ENCODE assay signal across 8 cellular contexts in the genomic region with DNA sequence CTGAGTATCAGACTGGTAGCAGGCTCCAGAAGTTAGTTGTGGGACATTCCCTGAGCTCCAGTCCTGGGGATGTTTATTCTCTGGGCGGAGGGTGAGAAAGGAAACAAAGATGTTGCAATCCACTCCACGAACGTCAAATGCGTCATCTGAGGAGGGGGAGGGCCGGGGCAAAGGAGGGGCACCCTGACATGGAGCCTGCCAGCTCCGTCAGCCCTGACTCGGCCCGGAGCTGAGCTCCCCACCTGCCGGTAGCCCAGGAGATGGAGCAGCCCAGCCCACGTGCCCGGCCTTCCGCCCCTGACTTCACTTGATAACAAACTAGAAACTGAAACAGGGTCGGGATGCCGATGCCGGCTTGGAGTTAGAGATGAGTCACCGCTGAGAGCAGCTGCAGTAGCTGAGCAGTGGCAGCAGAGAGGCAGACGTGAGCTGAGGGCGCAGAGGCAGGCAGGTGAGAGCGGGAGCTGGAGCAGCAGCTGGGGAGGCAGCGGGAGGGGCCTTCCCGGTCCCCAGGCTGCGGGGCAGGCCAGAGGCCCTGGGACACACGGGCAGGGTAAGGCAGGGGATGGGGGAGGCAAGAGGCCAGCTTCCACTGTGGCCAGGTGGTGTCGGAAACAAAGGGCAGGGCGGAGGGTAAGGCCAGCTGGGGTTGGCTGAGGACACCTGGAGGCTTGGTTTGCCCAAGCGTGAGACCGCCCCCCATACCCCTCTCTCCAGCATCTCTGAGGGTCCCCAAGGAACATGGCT. TPM values are rescaled to one million over a fixed set of nuclear protein-coding genes. Genes with fewer than 3 reads are reported as not detected.
DNase-seq lines count a peak whose midpoint lies in the region; ATAC-seq and TF ChIP-seq lines count a peak whose summit lies in the region.

A gene (plus strand): TSS at position 391 of the 747 bp plus-strand sequence. CDS start 351 bp downstream, at position 742.

- H3K36me3 ChIP-seq in fibroblast of lung (ENCODE audit: control insufficient read depth, insufficient read depth, low read length), result no peaks in the 10 kb centered on the region

- intact Hi-C loops in activated T-helper 1 cell treated with anti-CD3 and anti-CD28 coated beads, Interleukin-12 subunit alpha, Interleukin-12 subunit beta, Interleukin-2, Interleukin-4 antibody, amounts not matched to agents 30 ng/mL and 10 ng/mL and 1 ng/mL, durations not matched to agents 14 hours and 24 hours and 36 hours (cut with micrococcal nuclease), result loop anchor here (1.0 kb wide), 1 partner anchor 171 kb away; a partner anchor contains a TSS

- H3K36me3 Mint-ChIP-seq in activated T-helper 1 cell treated with anti-CD3 and anti-CD28 coated beads, Interleukin-12 subunit alpha, Interleukin-12 subunit beta, Interleukin-2, Interleukin-4 antibody, amounts not matched to agents 30 ng/mL and 10 ng/mL and 1 ng/mL, durations not matched to agents 14 hours and 24 hours and 36 hours (ENCODE audit: low read depth), result peaks cover 33% of the 10 kb centered on the region
- H3K36me3 Mint-ChIP-seq in naive thymus-derived CD8-positive, alpha-beta T cell, result peaks cover 9 to 33% (median 13%) of the 10 kb centered on the region in 3 donors

- POLR2A ChIA-PET in naive thymus-derived CD8-positive, alpha-beta T cell (lab: Charles Lee), result interaction anchor here (0.6 to 1.7 kb wide), 3 partner anchors 172 to 274 kb away, joined by 3 to 12 read pairs (median 8); a partner anchor contains a TSS

- peak within 1 kb of the TSS; percentile 17 to 53 (median 40) for H3K4me3 ChIP-seq in fibroblast of lung (replicated peaks in 1 of 4; ENCODE audit: control extremely low read depth in 1 of 4, insufficient read depth in 1 of 4, low read depth in 3 of 4, low read length in 4 of 4)

- peak within 1 kb of the TSS; percentile 86 for H3K4me3 Mint-ChIP-seq in activated T-helper 1 cell treated with anti-CD3 and anti-CD28 coated beads, Interleukin-12 subunit alpha, Interleukin-12 subunit beta, Interleukin-2, Interleukin-4 antibody, amounts not matched to agents 30 ng/mL and 10 ng/mL and 1 ng/mL, durations not matched to agents 14 hours and 24 hours and 36 hours
- peak within 1 kb of the TSS; percentile 84 to 99 (median 94) for H3K4me3 Mint-ChIP-seq in naive thymus-derived CD8-positive, alpha-beta T cell

- H2AFZ ChIP-seq in fibroblast of lung (ENCODE audit: low read length), result no peak within 1 kb of the TSS

- peak; percentile 64 for ATAC-seq in GM21528 (IDR thresholded peaks at IDR 0.05; ENCODE audit: low FRiP score, unreplicated experiment)
- ATAC-seq in naive thymus-derived CD8-positive, alpha-beta T cell, result peak; percentile 81 to 82

- TF ChIP-seq CTCF in fibroblast of lung (conservative IDR thresholded peaks at IDR 0.05 in 1 of 2, IDR thresholded peaks at IDR 0.05 in 1 of 2; ENCODE audit: low read depth in 1 of 2, low read length in 2 of 2), result peak; percentile 31 to 52

- H3K9me3 Mint-ChIP-seq in activated T-helper 1 cell treated with anti-CD3 and anti-CD28 coated beads, Interleukin-12 subunit alpha, Interleukin-12 subunit beta, Interleukin-2, Interleukin-4 antibody, amounts not matched to agents 30 ng/mL and 10 ng/mL and 1 ng/mL, durations not matched to agents 14 hours and 24 hours and 36 hours, result no peaks in the 10 kb centered on the region
- no peaks in the 10 kb centered on the region for H3K9me3 Mint-ChIP-seq in naive thymus-derived CD8-positive, alpha-beta T cell

- H3K9me3 ChIP-seq in fibroblast of lung (ENCODE audit: control insufficient read depth, insufficient read depth, low read depth, low read length), result no peaks in the 10 kb centered on the region

- peaks cover 72% of the 10 kb centered on the region for H3K4me1 Mint-ChIP-seq in activated T-helper 1 cell treated with anti-CD3 and anti-CD28 coated beads, Interleukin-12 subunit alpha, Interleukin-12 subunit beta, Interleukin-2, Interleukin-4 antibody, amounts not matched to agents 30 ng/mL and 10 ng/mL and 1 ng/mL, durations not matched to agents 14 hours and 24 hours and 36 hours (ENCODE audit: low read depth)
- peaks cover 42 to 87% (median 75%) of the 10 kb centered on the region in 4 donors for H3K4me1 Mint-ChIP-seq in naive thymus-derived CD8-positive, alpha-beta T cell

- no peaks in the 10 kb centered on the region for H3K79me2 ChIP-seq in fibroblast of lung (ENCODE audit: control insufficient read depth, insufficient read depth, low read length)

- H3K4me2 ChIP-seq in fibroblast of lung (ENCODE audit: extremely low read depth, insufficient read depth, low read length), result peak within 1 kb of the TSS; percentile 53

- H4K20me1 ChIP-seq in fibroblast of lung (ENCODE audit: control insufficient read depth, extremely low read depth, insufficient read depth, low read length), result no peaks in the 10 kb centered on the region

- H3K27ac Mint-ChIP-seq in activated T-helper 1 cell treated with anti-CD3 and anti-CD28 coated beads, Interleukin-12 subunit alpha, Interleukin-12 subunit beta, Interleukin-2, Interleukin-4 antibody, amounts not matched to agents 30 ng/mL and 10 ng/mL and 1 ng/mL, durations not matched to agents 14 hours and 24 hours and 36 hours, result peak within 1 kb of the TSS; percentile 96
- H3K27ac Mint-ChIP-seq in naive thymus-derived CD8-positive, alpha-beta T cell, result peak within 1 kb of the TSS; percentile 93 to 100 (median 100)

- H3K9ac ChIP-seq in fibroblast of lung (ENCODE audit: insufficient read depth, low read length), result peak within 1 kb of the TSS; percentile 53

- H3K27me3 Mint-ChIP-seq in activated T-helper 1 cell treated with anti-CD3 and anti-CD28 coated beads, Interleukin-12 subunit alpha, Interleukin-12 subunit beta, Interleukin-2, Interleukin-4 antibody, amounts not matched to agents 30 ng/mL and 10 ng/mL and 1 ng/mL, durations not matched to agents 14 hours and 24 hours and 36 hours (ENCODE audit: insufficient read depth), result peaks cover 1% of the 10 kb centered on the region
- H3K27me3 Mint-ChIP-seq in naive thymus-derived CD8-positive, alpha-beta T cell, result no peaks in the 10 kb centered on the region

- DNase-seq in DMS53 treated with DMSO at 0.1 percent for 48 hours (lab: John Stamatoyannopoulos, UW; ENCODE audit: unreplicated experiment) (peak; percentile 88), HuH-7.5 (ENCODE audit: low spot score) (peak; percentile 95), RPMI7951 (ENCODE audit: low read depth) (peak; percentile 96), fibroblast of lung (ENCODE audit: low read depth in 2 of 2) (peak; percentile 94 to 98)
- peak; percentile 94 for DNase-seq in activated T-helper 1 cell treated with anti-CD3 and anti-CD28 coated beads, Interleukin-12 subunit alpha, Interleukin-12 subunit beta, Interleukin-2, Interleukin-4 antibody, amounts not matched to agents 30 ng/mL and 10 ng/mL and 1 ng/mL, durations not matched to agents 14 hours and 24 hours and 36 hours (ENCODE audit: low spot score)
- peak; percentile 90 to 99 (median 98) for DNase-seq in naive thymus-derived CD8-positive, alpha-beta T cell
- DNase-seq in stimulated activated naive CD4-positive, alpha-beta T cell (lab: John Stamatoyannopoulos, UW), result peak; percentile 91 to 99 (median 98)

- H3K4me1 ChIP-seq in fibroblast of lung (ENCODE audit: control insufficient read depth, extremely low read depth, insufficient read depth, low read length), result peaks cover 11% of the 10 kb centered on the region

- H3K27ac ChIP-seq in fibroblast of lung (ENCODE audit: insufficient read depth, low read length), result peak within 1 kb of the TSS; percentile 96

- no peaks in the 10 kb centered on the region for H3K27me3 ChIP-seq in fibroblast of lung (ENCODE audit: control insufficient read depth, insufficient read depth, low read length)

RNA-seq across cellular contexts. Expression of the gene that starts here (rescaled TPM):
- 7.8 and 8.3 TPM in 2 replicates for total RNA-seq in RPMI7951 (2014; rRNA removed; shearing (Covaris generic))
- total RNA-seq in activated T-helper 1 cell treated with anti-CD3 and anti-CD28 coated beads, Interleukin-12 subunit alpha, Interleukin-12 subunit beta, Interleukin-2, Interleukin-4 antibody, amounts not matched to agents 30 ng/mL and 10 ng/mL and 1 ng/mL, durations not matched to agents 14 hours and 24 hours and 36 hours, result 31.2 and 34.9 TPM in 2 replicates
- 3.0 and 3.1 TPM in 2 replicates for total RNA-seq in fibroblast of lung
- 2.2 TPM in 2 replicates for polyA plus RNA-seq in fibroblast of lung
- polyA plus RNA-seq in fibroblast of lung (2012), result 2.8 and 4.0 TPM in 2 replicates
- 0.52 and 11.0 TPM in 2 replicates for polyA minus RNA-seq in fibroblast of lung (ENCODE audit: low replicate concordance)
- 100 to 1,000 TPM; 142 to 143 TPM for total RNA-seq in naive thymus-derived CD8-positive, alpha-beta T cell
- polyA plus RNA-seq in naive thymus-derived CD8-positive, alpha-beta T cell, result 100 to 1,000 TPM; 422 to 562 (median 537) TPM

Comparison
In these comparisons a context has a peak if more than half of its experiments do, and no peak if none do; other contexts are left out.
1. Peak in every context shown above with its lines: DNase-seq, ATAC-seq, H3K4me3 ChIP-seq and H3K27ac ChIP-seq.
2. RNA of the gene that starts here (polyA plus RNA-seq): 422 to 562 TPM in naive thymus-derived CD8-positive, alpha-beta T cell; 2.2 to 4.0 TPM in fibroblast of lung; every median in the first group is over 10 times any median in the second.